ENCODE assay signal across 14 cellular contexts in the genomic region with DNA sequence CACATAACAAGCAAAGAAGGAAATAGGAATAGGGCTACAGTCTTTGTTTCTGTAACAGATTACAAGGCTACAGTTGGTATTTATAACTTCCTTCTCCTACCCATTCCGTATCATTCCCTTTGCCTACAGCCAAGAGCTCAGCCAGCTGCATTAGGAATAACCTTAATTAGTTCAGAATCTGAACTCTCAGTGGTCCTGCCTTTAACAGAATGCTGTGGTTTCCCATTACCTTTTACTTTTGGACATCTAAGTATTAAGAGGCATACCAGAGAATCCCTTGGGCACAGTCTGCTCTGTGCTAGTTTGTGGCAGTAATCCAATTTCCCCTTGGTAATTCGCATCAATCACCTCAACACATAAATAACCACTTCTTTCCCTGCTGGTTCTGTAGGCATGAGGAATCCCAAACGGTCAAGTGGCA. TPM values are rescaled to one million over a fixed set of nuclear protein-coding genes. Genes with fewer than 3 reads are reported as not detected.
DNase-seq lines count a peak whose midpoint lies in the region; ATAC-seq and TF ChIP-seq lines count a peak whose summit lies in the region.
"Had no signal": no experiment of that assay in that cellular context is flagged by ENCODE, and none has a peak within 500 bp of the region (broad histone marks: within the 10 kb centered on the region; RNA-seq: fewer than 3 reads in every experiment).

No MANE protein-coding gene starts in this region.

- POLR2A ChIA-PET in SK-N-SH (lab: Yijun Ruan, JAX), result no interaction called here

- intact Hi-C loops in posterior vena cava (cut with DNase I), result no loop called here

- no peak overlapping the region for H3K4me3 Mint-ChIP-seq in stimulated activated naive B cell treated with anti-CD40 and anti-IgM and Interleukin-4, amounts not matched to agents 10 μg/mL and 1 μg/mL and 100 μg/mL, for 72 hours
- H3K4me3 Mint-ChIP-seq: activated naive CD8-positive, alpha-beta T cell treated with anti-CD3 and anti-CD28 coated beads for 36 hours had no signal

- no peaks in the 10 kb centered on the region for H4K20me1 ChIP-seq in SK-N-SH (ENCODE audit: insufficient read depth)

- CTCF ChIA-PET in SK-N-SH (lab: Yijun Ruan, JAX), result interaction anchor here (1.2 to 1.3 kb wide), 2 partner anchors 11 to 155 kb away, joined by 3 to 5 read pairs; no protein-coding TSS in a partner anchor

- peaks cover 22 to 40% of the 10 kb centered on the region in 2 experiments for H3K36me3 ChIP-seq in SK-N-SH (replicated peaks in 1 of 2; ENCODE audit: control insufficient read depth in 1 of 2, insufficient read depth in 2 of 2, low read length in 1 of 2)

- no peak for ATAC-seq in stimulated activated naive B cell treated with anti-CD40 and anti-IgM and Interleukin-4, amounts not matched to agents 10 μg/mL and 1 μg/mL and 100 μg/mL, for 72 hours (replicated peaks)

- no peak overlapping the region for H2AFZ ChIP-seq in SK-N-SH (ENCODE audit: low read depth)
- H2AFZ ChIP-seq: PC-9 had no signal

- H3K9me3 Mint-ChIP-seq in stimulated activated naive B cell treated with anti-CD40 and anti-IgM and Interleukin-4, amounts not matched to agents 10 μg/mL and 1 μg/mL and 100 μg/mL, for 72 hours, result no peaks in the 10 kb centered on the region
- H3K9me3 Mint-ChIP-seq: activated naive CD8-positive, alpha-beta T cell treated with anti-CD3 and anti-CD28 coated beads for 36 hours had no signal

- peaks cover 7 to 9% of the 10 kb centered on the region in 2 experiments; a peak in 2 of 4 replicates for H3K4me1 ChIP-seq in SK-N-SH (ENCODE audit: control insufficient read depth in 1 of 2, insufficient read depth in 2 of 2, low read depth in 1 of 2, low read length in 1 of 2)

- no peaks in the 10 kb centered on the region for H3K9me3 ChIP-seq in SK-N-SH
- H3K9me3 ChIP-seq: tibial nerve had no signal

- peak overlapping the region; percentile 53 for H3K27ac Mint-ChIP-seq in stimulated activated naive B cell treated with anti-CD40 and anti-IgM and Interleukin-4, amounts not matched to agents 10 μg/mL and 1 μg/mL and 100 μg/mL, for 72 hours
- H3K27ac Mint-ChIP-seq: activated naive CD8-positive, alpha-beta T cell treated with anti-CD3 and anti-CD28 coated beads for 36 hours had no signal

- peak; percentile 39 for DNase-seq in H4 (ENCODE audit: low spot score)
- no peak for DNase-seq in SK-N-SH
- DNase-seq in fibroblast of the aortic adventitia (ENCODE audit: low read depth), result peak; percentile 72
- no peak for DNase-seq in stimulated activated naive B cell treated with anti-CD40 and anti-IgM and Interleukin-4, amounts not matched to agents 10 μg/mL and 1 μg/mL and 100 μg/mL, for 72 hours
- no peak for DNase-seq in SHP77 (lab: John Stamatoyannopoulos, UW)
- no peak for DNase-seq in NOMO-1 treated with dmso at 0.1 percent for 144 hours (lab: John Stamatoyannopoulos, UW; ENCODE audit: unreplicated experiment)
- DNase-seq in posterior vena cava (ENCODE audit: low spot score), result no peak
- DNase-seq: activated naive CD8-positive, alpha-beta T cell treated with anti-CD3 and anti-CD28 coated beads for 36 hours; DMS153; KBM-7; NCI-H2029 treated with DMSO at 0.1 percent for 48 hours; PC-9 had no signal

- whole genome bisulfite sequencing in SK-N-SH (ENCODE audit: low lambda C conversion rate), result 53% methylated on average over 3 of the region's 3 CpGs

- H3K9ac ChIP-seq in SK-N-SH, result no peak overlapping the region

- H3K27ac ChIP-seq in SK-N-SH (ENCODE audit: low read depth in 2 of 2, low read length in 1 of 2), result peak overlapping the region in 1 of 2 experiments; percentile 59; a peak in 2 of 4 replicates
- H3K27ac ChIP-seq: PC-9 had no signal

- peaks cover 9 to 25% of the 10 kb centered on the region in 2 donors for H3K36me3 Mint-ChIP-seq in stimulated activated naive B cell treated with anti-CD40 and anti-IgM and Interleukin-4, amounts not matched to agents 10 μg/mL and 1 μg/mL and 100 μg/mL, for 72 hours

- H3K4me3 ChIP-seq in SK-N-SH (ENCODE audit: low read depth in 2 of 2, low read length in 1 of 2), result no peak overlapping the region
- no peak overlapping the region for H3K4me3 ChIP-seq in fibroblast of the aortic adventitia (ENCODE audit: low read depth, low read length)
- H3K4me3 ChIP-seq: PC-9, tibial nerve had no signal

- H3K27me3 Mint-ChIP-seq in stimulated activated naive B cell treated with anti-CD40 and anti-IgM and Interleukin-4, amounts not matched to agents 10 μg/mL and 1 μg/mL and 100 μg/mL, for 72 hours, result no peaks in the 10 kb centered on the region
- H3K27me3 Mint-ChIP-seq: activated naive CD8-positive, alpha-beta T cell treated with anti-CD3 and anti-CD28 coated beads for 36 hours had no signal

- H3K27me3 ChIP-seq in SK-N-SH (ENCODE audit: insufficient read depth), result no peaks in the 10 kb centered on the region
- H3K27me3 ChIP-seq: tibial nerve had no signal

- TF ChIP-seq EP300 in SK-N-SH (IDR thresholded peaks at IDR 0.05; ENCODE audit: borderline replicate concordance in 1 of 2, low read depth in 1 of 2, low read length in 1 of 2), result no peak

- no peak overlapping the region for H3K4me2 ChIP-seq in SK-N-SH
- H3K4me2 ChIP-seq: PC-9 had no signal

- no peaks in the 10 kb centered on the region for H3K9me2 ChIP-seq in SK-N-SH

- no peaks in the 10 kb centered on the region for H3K79me2 ChIP-seq in SK-N-SH (ENCODE audit: insufficient read depth)

- TF ChIP-seq CTCF in SK-N-SH (IDR thresholded peaks at IDR 0.05), result no peak
- TF ChIP-seq CTCF in fibroblast of the aortic adventitia (IDR thresholded peaks at IDR 0.05; ENCODE audit: insufficient read depth, low read length), result no peak

- peaks cover 9% of the 10 kb centered on the region for H3F3A ChIP-seq in SK-N-SH (replicated peaks; ENCODE audit: insufficient read depth)

- peaks cover 16 to 26% of the 10 kb centered on the region in 2 donors for H3K4me1 Mint-ChIP-seq in stimulated activated naive B cell treated with anti-CD40 and anti-IgM and Interleukin-4, amounts not matched to agents 10 μg/mL and 1 μg/mL and 100 μg/mL, for 72 hours

- TF ChIP-seq RAD21 in SK-N-SH (IDR thresholded peaks at IDR 0.05; ENCODE audit: low read length), result no peak

TF ChIP-seq in SK-N-SH, 30 proteins besides CTCF, POLR2A, EP300 and RAD21:
- TF ChIP-seq TEAD4 (IDR thresholded peaks at IDR 0.05; ENCODE audit: borderline replicate concordance, insufficient read depth) (no peak), NFIC (IDR thresholded peaks at IDR 0.05; ENCODE audit: borderline replicate concordance) (0 out of 2 replicates have a peak, but pooled peaks have one; percentile 11)

RNA-seq across cellular contexts. Expression of gene PKD2L2, which starts 44.2 kb away (rescaled TPM):
- total RNA-seq in H4 (2014; rRNA removed; shearing (Covaris generic)), result not detected in 2 replicates
- polyA plus RNA-seq in SK-N-SH (2012; rRNA removed), result 0.11 and 0.26 TPM in 2 replicates
- polyA plus RNA-seq in SK-N-SH (2012; cell fraction: cytosol; rRNA removed), result 0.09 and 0.10 TPM in 2 replicates
- polyA plus RNA-seq in SK-N-SH (2012; cell fraction: nucleus; rRNA removed), result 0.15 and 0.32 TPM in 2 replicates
- not detected in 2 replicates for total RNA-seq in fibroblast of the aortic adventitia (ENCODE audit: low replicate concordance)
- under 1 TPM in 1 of 2 donors, not detected in 1; 0.29 TPM for total RNA-seq in posterior vena cava
- total RNA-seq: activated naive CD8-positive, alpha-beta T cell treated with anti-CD3 and anti-CD28 coated beads for 36 hours; mesenteric fat pad; tibial nerve had no signal

Comparison
In these comparisons a context has a peak if more than half of its experiments do, and no peak if none do; other contexts are left out.
1. DNase-seq: peak in H4 (single experiment) and fibroblast of the aortic adventitia (single experiment); none in SK-N-SH (single experiment), stimulated activated naive B cell treated with anti-CD40 and anti-IgM and Interleukin-4, amounts not matched to agents 10 μg/mL and 1 μg/mL and 100 μg/mL, for 72 hours (single experiment), SHP77 (0 of 2), NOMO-1 treated with dmso at 0.1 percent for 144 hours (single experiment) and posterior vena cava (single experiment).